ENCODE assay signal across 8 cellular contexts in the genomic region with DNA sequence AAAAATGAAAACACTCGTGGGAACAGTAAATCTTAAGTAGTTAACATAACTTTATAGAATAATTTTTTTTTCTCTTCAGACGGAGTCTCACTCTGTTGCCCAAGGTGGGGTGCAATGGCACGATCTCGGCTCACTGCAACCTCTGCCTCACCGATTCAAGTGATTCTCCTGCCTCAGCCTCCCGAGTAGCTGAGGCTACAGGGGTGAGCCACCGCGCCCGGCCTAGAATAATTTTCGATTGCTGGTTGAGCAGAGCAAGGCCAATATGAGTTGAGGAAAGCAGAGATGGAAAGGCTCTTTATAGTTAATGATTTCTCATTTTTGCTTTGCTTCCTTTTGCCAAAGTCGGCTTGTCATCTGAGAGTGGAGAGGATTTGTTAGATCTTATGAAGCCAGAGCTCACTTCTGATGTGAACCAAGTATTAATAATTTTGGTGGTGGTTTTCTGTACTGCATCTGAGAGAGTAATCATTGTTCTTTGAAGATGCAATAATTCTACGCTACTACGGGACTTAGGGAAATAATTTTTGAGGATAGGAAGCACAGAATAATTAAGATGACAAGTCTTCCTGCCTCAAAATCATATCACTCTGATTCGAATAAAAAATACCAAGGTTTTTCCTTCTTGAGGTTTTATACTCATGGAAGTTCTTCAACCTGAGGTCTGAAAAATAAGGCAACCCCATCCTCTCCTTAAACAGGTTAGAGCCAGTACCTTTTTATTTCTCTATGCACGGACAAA. TPM values are rescaled to one million over a fixed set of nuclear protein-coding genes. Genes with fewer than 3 reads are reported as not detected.
DNase-seq lines count a peak whose midpoint lies in the region; ATAC-seq and TF ChIP-seq lines count a peak whose summit lies in the region.

No MANE protein-coding gene starts in this region.

- peak overlapping the region; percentile 100 for H3K27ac Mint-ChIP-seq in progenitor cell of endocrine pancreas

- H3K4me2 ChIP-seq in DOHH2 (ENCODE audit: low read length) = peak overlapping the region; percentile 82

- H3K4me3 Mint-ChIP-seq in progenitor cell of endocrine pancreas (ENCODE audit: low read depth) = peak overlapping the region; percentile 94

- no peaks in the 10 kb centered on the region for H3K9me3 ChIP-seq in DOHH2 (ENCODE audit: control insufficient read depth, insufficient read depth, low read length)
- H3K9me3 ChIP-seq in NT2/D1 (ENCODE audit: insufficient read depth, low read length) = no peaks in the 10 kb centered on the region
- no peaks in the 10 kb centered on the region for H3K9me3 ChIP-seq in endocrine pancreas (ENCODE audit: control insufficient read depth, low read length)

- peak overlapping the region; percentile 94 for H3K27ac ChIP-seq in DOHH2 (ENCODE audit: low read depth, low read length)

- H3K36me3 ChIP-seq in DOHH2 (ENCODE audit: control insufficient read depth, low read length) = peaks cover 3% of the 10 kb centered on the region; the same call in 1 of the 2 replicates
- no peaks in the 10 kb centered on the region for H3K36me3 ChIP-seq in NT2/D1 (ENCODE audit: insufficient read depth, insufficient read length, low read length)
- no peaks in the 10 kb centered on the region for H3K36me3 ChIP-seq in endocrine pancreas (ENCODE audit: control insufficient read depth, insufficient read depth, low read length)

- DNase-seq in NT2/D1 (ENCODE audit: low read depth, low spot score) (no peak), progenitor cell of endocrine pancreas (ENCODE audit: low spot score, unreplicated experiment) (no peak), HuH-7.5 (ENCODE audit: low spot score) (no peak), cerebellum (ENCODE audit: low spot score) (no peak)

- no peaks in the 10 kb centered on the region for H3K27me3 Mint-ChIP-seq in progenitor cell of endocrine pancreas

- H3K4me3 ChIP-seq in DOHH2 (ENCODE audit: low read length) (peak overlapping the region; percentile 99), NT2/D1 (ENCODE audit: insufficient read length, low read depth) (peak overlapping the region; percentile 77), endocrine pancreas (ENCODE audit: control insufficient read depth, insufficient read depth, low read length) (peak overlapping the region; percentile 98)

- peaks cover 11% of the 10 kb centered on the region for H3F3A ChIP-seq in DOHH2 (ENCODE audit: control insufficient read depth, insufficient read depth)

- peaks cover 3% of the 10 kb centered on the region for H3K36me3 Mint-ChIP-seq in progenitor cell of endocrine pancreas (ENCODE audit: insufficient read depth)

- H3K27me3 ChIP-seq in DOHH2 (ENCODE audit: control insufficient read depth, low read length) (no peaks in the 10 kb centered on the region), NT2/D1 (ENCODE audit: insufficient read depth, insufficient read length) (no peaks in the 10 kb centered on the region), endocrine pancreas (ENCODE audit: control insufficient read depth, insufficient read depth, low read length) (no peaks in the 10 kb centered on the region)

- no peaks in the 10 kb centered on the region for H4K20me1 ChIP-seq in DOHH2 (ENCODE audit: control insufficient read depth, insufficient read depth, low read depth, low read length)

- H3K9ac ChIP-seq in NT2/D1 (ENCODE audit: insufficient read length, low read depth) (no peak overlapping the region), endocrine pancreas (ENCODE audit: control insufficient read depth, insufficient read depth, low read length) (no peak overlapping the region)

- H3K79me2 ChIP-seq in DOHH2 (ENCODE audit: control insufficient read depth, low read length) = peaks cover 43% of the 10 kb centered on the region

- H3K9me2 ChIP-seq in DOHH2 (replicated peaks; ENCODE audit: control insufficient read depth, low read length) = no peaks in the 10 kb centered on the region

- ATAC-seq in HG03354 (IDR thresholded peaks at IDR 0.05; ENCODE audit: poor library complexity, severe bottlenecking, unreplicated experiment) = no peak
- no peak for ATAC-seq in HG02642 (IDR thresholded peaks at IDR 0.05; ENCODE audit: poor library complexity, unreplicated experiment)

- TF ChIP-seq CTCF in DOHH2 (IDR thresholded peaks at IDR 0.05; ENCODE audit: low read depth, low read length, poor library complexity, severe bottlenecking) (no peak), progenitor cell of endocrine pancreas (IDR thresholded peaks at IDR 0.05; ENCODE audit: unreplicated experiment) (peak; percentile 19)

- no peaks in the 10 kb centered on the region for H3K9me3 Mint-ChIP-seq in progenitor cell of endocrine pancreas (ENCODE audit: low read depth)

- H3K4me1 ChIP-seq in DOHH2 (ENCODE audit: control insufficient read depth, low read length) (peaks cover 34% of the 10 kb centered on the region), NT2/D1 (ENCODE audit: insufficient read depth, insufficient read length) (no peaks in the 10 kb centered on the region), endocrine pancreas (ENCODE audit: control insufficient read depth, insufficient read depth, low read length) (peaks cover 11% of the 10 kb centered on the region)

- peaks cover 27% of the 10 kb centered on the region for H3K4me1 Mint-ChIP-seq in progenitor cell of endocrine pancreas (ENCODE audit: low read depth)

RNA-seq across cellular contexts. Expression of a gene that starts 1.5 kb away (rescaled TPM):
- total RNA-seq in progenitor cell of endocrine pancreas (67.2 and 71.9 TPM in 2 replicates), cerebellum (105 TPM)
